28 cellular contexts compared by ENCODE assay signal in the genomic region with DNA sequence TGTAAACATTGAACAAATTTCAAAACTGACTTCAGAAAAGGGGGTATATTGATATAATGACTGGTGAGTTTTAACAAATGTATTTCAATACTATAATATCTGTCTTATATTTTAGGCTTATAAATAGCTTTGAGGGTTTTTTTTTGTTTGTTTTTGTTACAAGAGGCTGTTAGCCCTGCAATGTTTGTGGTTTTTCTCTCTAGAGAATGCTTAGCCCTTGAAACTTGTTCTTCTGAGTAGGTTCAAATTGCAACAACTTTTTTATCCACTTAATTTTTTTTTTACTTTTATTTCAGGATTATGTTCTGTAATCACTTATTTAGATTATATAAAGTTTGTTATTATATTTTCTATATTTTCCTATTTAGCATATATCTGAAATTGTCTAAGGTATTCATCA.
"Had no signal": no experiment of that assay in that cellular context is flagged by ENCODE, and none has a peak within 500 bp of the region (broad histone marks: within the 10 kb centered on the region; RNA-seq: fewer than 3 reads in every experiment).

No MANE protein-coding gene starts in this region.

- H3K4me1 Mint-ChIP-seq: activated T-helper 17 cell treated with anti-CD3 and anti-CD28 coated beads, Interleukin-2, amount 50 U/mL, for 72 hours; nephron had no signal

- H3K9me3 Mint-ChIP-seq: activated T-cell treated with anti-CD3 and anti-CD28 coated beads, Interleukin-2, amount 50 U/mL, for 24 hours; activated T-helper 17 cell treated with anti-CD3 and anti-CD28 coated beads, Interleukin-2, amount 50 U/mL, for 72 hours; nephron; T-helper 1 cell treated with Interleukin-12 subunit alpha and Interleukin-12 subunit beta and Interleukin-4 antibody, amounts not matched to agents 30 μg/mL and 1 μg/mL, for 36 hours; WTC11 had no signal

- H3K27ac Mint-ChIP-seq: activated naive CD8-positive, alpha-beta T cell; activated T-cell treated with anti-CD3 and anti-CD28 coated beads, Interleukin-2, amount 50 U/mL, for 24 hours; activated T-helper 17 cell treated with anti-CD3 and anti-CD28 coated beads, Interleukin-2, amount 50 U/mL, for 72 hours; nephron; T-helper 1 cell treated with Interleukin-12 subunit alpha and Interleukin-12 subunit beta and Interleukin-4 antibody, amounts not matched to agents 30 μg/mL and 1 μg/mL, for 36 hours; WTC11 had no signal

- H3K27me3 ChIP-seq: breast epithelium, heart left ventricle, neutrophil, ovary, right atrium auricular region, thyroid gland, upper lobe of right lung had no signal

- H3K4me3 ChIP-seq: breast epithelium, heart left ventricle, left ventricle myocardium inferior, ovary, psoas muscle, right atrium auricular region, thyroid gland, upper lobe of right lung had no signal

- H3K27me3 Mint-ChIP-seq: activated T-cell treated with anti-CD3 and anti-CD28 coated beads, Interleukin-2, amount 50 U/mL, for 24 hours; activated T-helper 17 cell treated with anti-CD3 and anti-CD28 coated beads, Interleukin-2, amount 50 U/mL, for 72 hours had no signal

- DNase-seq: activated CD4-positive, alpha-beta T cell treated with anti-CD3 and anti-CD28 coated beads, Interleukin-2, amount 50 U/mL, for 4 hours; activated CD8-positive, alpha-beta memory T cell treated with anti-CD3 and anti-CD28 coated beads for 24 hours; activated CD8-positive, alpha-beta memory T cell treated with anti-CD3 and anti-CD28 coated beads, Interleukin-2, amount 50 U/mL, for 4 hours; activated naive CD4-positive, alpha-beta T cell; activated T-cell treated with anti-CD3 and anti-CD28 coated beads, Interleukin-2, amount 50 U/mL, for 24 hours; amniotic stem cell; cortex of kidney; effector CD4-positive, alpha-beta T cell; heart left ventricle; kidney; left ventricle myocardium inferior; midbrain; ovary; psoas muscle; stimulated activated CD4-positive, alpha-beta T cell treated with anti-CD3 and anti-CD28 coated beads, Interleukin-4, amount 100 ng/mL, for 4 hours; stimulated activated naive CD8-positive, alpha-beta T cell treated with anti-CD3 and anti-CD28 coated beads, Interleukin-15, Interleukin-2, amounts not matched to agents 100 U/mL and 50 U/mL, for 24 hours; substantia nigra; T1000; thyroid gland; upper lobe of right lung had no signal

- H3K4me3 Mint-ChIP-seq: activated naive CD8-positive, alpha-beta T cell; activated T-cell treated with anti-CD3 and anti-CD28 coated beads, Interleukin-2, amount 50 U/mL, for 24 hours; activated T-helper 17 cell treated with anti-CD3 and anti-CD28 coated beads, Interleukin-2, amount 50 U/mL, for 72 hours; nephron; T-helper 1 cell treated with Interleukin-12 subunit alpha and Interleukin-12 subunit beta and Interleukin-4 antibody, amounts not matched to agents 30 μg/mL and 1 μg/mL, for 36 hours; WTC11 had no signal

- H3K36me3 Mint-ChIP-seq: activated naive CD8-positive, alpha-beta T cell; WTC11 had no signal

- H3K36me3 ChIP-seq: breast epithelium, heart left ventricle, left ventricle myocardium inferior, neutrophil, ovary, right atrium auricular region, thyroid gland, upper lobe of right lung had no signal
